1 cellular context compared by ENCODE assay signal in genomic region chr6:157635388-157636244, GRCh38.
TF ChIP-seq lines count a peak whose summit lies in the region.

No MANE protein-coding gene starts in this region.

TF ChIP-seq in WTC11, 78 proteins besides CTCF, POLR2A, EP300 and RAD21:
- no peak for TF ChIP-seq PRDM15 (CRISPR knock-in tag; IDR thresholded peaks at IDR 0.05)
- no peak for TF ChIP-seq GRHL2 (CRISPR knock-in tag; IDR thresholded peaks at IDR 0.05; ENCODE audit: insufficient replicate concordance, severe bottlenecking)
